18 cellular contexts compared by ENCODE assay signal in the genomic region with DNA sequence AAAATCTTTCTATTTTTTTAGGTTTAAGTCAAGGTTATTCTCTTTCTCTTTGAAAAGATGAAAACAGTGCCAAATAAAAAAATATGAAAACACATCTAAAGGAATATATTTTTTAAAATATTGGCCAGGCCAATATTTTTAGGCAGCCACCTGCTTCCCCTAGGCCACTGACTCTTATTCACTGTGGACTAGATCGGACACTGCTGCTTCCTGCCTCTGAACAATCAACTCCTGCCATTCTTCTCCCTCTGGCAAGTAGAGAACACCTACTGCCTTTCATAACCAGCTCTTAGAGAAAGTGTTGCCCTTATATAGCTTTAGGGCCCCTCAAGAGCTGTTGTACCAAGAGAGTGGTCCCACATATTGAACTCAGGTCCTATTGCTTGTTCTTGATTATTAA.
"Had no signal": no experiment of that assay in that cellular context is flagged by ENCODE, and none has a peak within 500 bp of the region (broad histone marks: within the 10 kb centered on the region; RNA-seq: fewer than 3 reads in every experiment).

No MANE protein-coding gene starts in this region.

- DNase-seq: colonic mucosa; cortex of kidney; dorsolateral prefrontal cortex; effector CD4-positive, alpha-beta T cell; effector CD8-positive, alpha-beta T cell; effector memory CD4-positive, alpha-beta T cell; effector memory CD8-positive, alpha-beta T cell; endodermal cell; erythroblast; esophagus squamous epithelium; foreskin fibroblast; foreskin keratinocyte; foreskin melanocyte; gastrocnemius medialis; glutamatergic neuron; head of caudate nucleus; heart left ventricle; heart right ventricle had no signal
